Comparison of ENCODE assay signal across 8 cellular contexts in the genomic region with DNA sequence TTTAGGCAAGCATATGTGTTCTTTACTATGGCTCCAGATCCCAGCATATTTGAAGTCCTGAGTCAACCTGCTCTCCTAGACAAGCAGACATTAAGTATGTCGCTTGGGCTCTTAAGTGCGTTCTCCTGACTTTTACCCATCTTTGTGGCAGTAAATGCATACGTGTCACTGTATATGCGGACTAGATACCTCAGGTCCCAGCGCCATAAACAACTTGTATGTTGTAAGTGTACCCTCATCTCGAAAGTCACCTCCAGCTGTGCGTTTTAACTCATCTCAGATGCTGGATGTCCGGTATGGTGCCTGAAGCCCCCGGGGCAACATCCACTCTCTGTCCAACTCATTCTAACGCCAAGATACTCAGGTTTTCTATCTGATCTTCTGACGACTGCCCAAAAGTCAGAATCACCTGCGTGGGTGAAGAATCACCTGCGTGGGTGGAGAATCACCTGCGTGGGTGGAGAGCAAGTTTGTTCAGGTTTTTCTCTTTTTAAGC. TPM values are rescaled to one million over a fixed set of nuclear protein-coding genes. Genes with fewer than 3 reads are reported as not detected.
A peak's percentile ranks its signal among the peaks of the same experiment; 100 is the strongest.
DNase-seq lines count a peak whose midpoint lies in the region; ATAC-seq and TF ChIP-seq lines count a peak whose summit lies in the region.

No MANE protein-coding gene starts in this region.

- TF ChIP-seq CTCF in CD14-positive monocyte (IDR thresholded peaks at IDR 0.05) = no peak
- TF ChIP-seq CTCF in LNCaP clone FGC (IDR thresholded peaks at IDR 0.05; ENCODE audit: control insufficient read depth, extremely low read depth, insufficient read depth) = no peak
- TF ChIP-seq CTCF in choroid plexus epithelial cell (conservative IDR thresholded peaks at IDR 0.05; ENCODE audit: low read depth, low read length) = no peak

- peaks cover 9 to 22% of the 10 kb centered on the region in 2 donors for H3K36me3 Mint-ChIP-seq in CD14-positive monocyte
- H3K36me3 Mint-ChIP-seq in natural killer cell treated with Interleukin-12 subunit alpha and Interleukin-12 subunit beta and Interleukin-15 and Interleukin-18, amount 100 ng/mL, for 72 hours = peaks cover 6% of the 10 kb centered on the region

- peaks cover 4 to 9% (median 8%) of the 10 kb centered on the region in 7 donors for H3K9me3 Mint-ChIP-seq in CD14-positive monocyte
- H3K9me3 Mint-ChIP-seq in natural killer cell treated with Interleukin-12 subunit alpha and Interleukin-12 subunit beta and Interleukin-15 and Interleukin-18, amount 100 ng/mL, for 72 hours = peaks cover 3% of the 10 kb centered on the region

- intact Hi-C loops in CD14-positive monocyte (cut with micrococcal nuclease) = loop anchor here in 1 of 2 donors (5.0 kb wide), 1 partner anchor 35 kb away; a partner anchor contains a TSS

- no peak overlapping the region for H3K27ac Mint-ChIP-seq in CD14-positive monocyte
- H3K27ac Mint-ChIP-seq in natural killer cell treated with Interleukin-12 subunit alpha and Interleukin-12 subunit beta and Interleukin-15 and Interleukin-18, amount 100 ng/mL, for 72 hours = peak overlapping the region; percentile 60 to 75

- H3K4me1 Mint-ChIP-seq in CD14-positive monocyte = peaks cover 40% of the 10 kb centered on the region
- H3K4me1 Mint-ChIP-seq in natural killer cell treated with Interleukin-12 subunit alpha and Interleukin-12 subunit beta and Interleukin-15 and Interleukin-18, amount 100 ng/mL, for 72 hours (ENCODE audit: low read depth in 2 of 2) = peaks cover 30 to 33% of the 10 kb centered on the region in 2 donors

- peak overlapping the region; percentile 71 to 86 for H3K4me3 Mint-ChIP-seq in CD14-positive monocyte
- H3K4me3 Mint-ChIP-seq in natural killer cell treated with Interleukin-12 subunit alpha and Interleukin-12 subunit beta and Interleukin-15 and Interleukin-18, amount 100 ng/mL, for 72 hours = peak overlapping the region; percentile 87

- peaks cover 15 to 17% (median 15%) of the 10 kb centered on the region in 3 donors for H3K27me3 Mint-ChIP-seq in CD14-positive monocyte (ENCODE audit: low read depth in 3 of 3)
- no peaks in the 10 kb centered on the region for H3K27me3 Mint-ChIP-seq in natural killer cell treated with Interleukin-12 subunit alpha and Interleukin-12 subunit beta and Interleukin-15 and Interleukin-18, amount 100 ng/mL, for 72 hours

- DNase-seq in CD14-positive monocyte (ENCODE audit: low spot score) = no peak
- no peak for DNase-seq in LNCaP clone FGC (ENCODE audit: low read depth)
- no peak for DNase-seq in choroid plexus epithelial cell (ENCODE audit: low read depth)
- no peak for DNase-seq in natural killer cell treated with Interleukin-12 subunit alpha and Interleukin-12 subunit beta and Interleukin-15 and Interleukin-18, amount 100 ng/mL, for 72 hours (ENCODE audit: low spot score)
- no peak for DNase-seq in NCI-H510A treated with DMSO at 0.1 percent for 48 hours (lab: John Stamatoyannopoulos, UW)
- no peak for DNase-seq in AG08395 (ENCODE audit: low spot score)
- DNase-seq in medulla oblongata (ENCODE audit: extremely low spot score) = no peak
- no peak for DNase-seq in activated CD4-positive, alpha-beta T cell treated with anti-CD3 and anti-CD28 coated beads, Interleukin-2, amount 50 U/mL, for 48 hours

- H3K4me3 ChIP-seq in LNCaP clone FGC (ENCODE audit: low read depth, low read length) (peak overlapping the region; percentile 91), choroid plexus epithelial cell (ENCODE audit: low read depth, low read length) (peak overlapping the region; percentile 93)

- ATAC-seq in natural killer cell treated with Interleukin-12 subunit alpha and Interleukin-12 subunit beta and Interleukin-15 and Interleukin-18, amount 100 ng/mL, for 72 hours = no peak

RNA-seq across cellular contexts. Expression of a gene that starts 1.7 kb away (rescaled TPM):
- 10 to 100 TPM; 18.3 to 31.2 TPM for polyA plus RNA-seq in CD14-positive monocyte
- 10 to 100 TPM; 64.6 to 78.0 TPM for total RNA-seq in natural killer cell treated with Interleukin-12 subunit alpha and Interleukin-12 subunit beta and Interleukin-15 and Interleukin-18, amount 100 ng/mL, for 72 hours

RNA-seq across cellular contexts. Expression of a gene that starts 14.7 kb away (rescaled TPM):
- 10 to 100 TPM; 23.0 to 30.2 TPM for polyA plus RNA-seq in CD14-positive monocyte
- total RNA-seq in natural killer cell treated with Interleukin-12 subunit alpha and Interleukin-12 subunit beta and Interleukin-15 and Interleukin-18, amount 100 ng/mL, for 72 hours = 100 to 1,000 TPM; 146 to 205 TPM

RNA-seq across cellular contexts. Expression of a gene that starts 24.5 kb away (rescaled TPM):
- 1 to 10 TPM; 5.4 to 6.6 TPM for polyA plus RNA-seq in CD14-positive monocyte
- 10 to 100 TPM; 16.8 to 32.1 TPM for total RNA-seq in natural killer cell treated with Interleukin-12 subunit alpha and Interleukin-12 subunit beta and Interleukin-15 and Interleukin-18, amount 100 ng/mL, for 72 hours

RNA-seq across cellular contexts. Expression of a gene that starts 24.8 kb away (rescaled TPM):
- polyA plus RNA-seq in CD14-positive monocyte = 1 to 10 TPM; 3.1 to 4.5 TPM
- total RNA-seq in natural killer cell treated with Interleukin-12 subunit alpha and Interleukin-12 subunit beta and Interleukin-15 and Interleukin-18, amount 100 ng/mL, for 72 hours = 10 to 100 TPM; 26.0 to 34.0 TPM

RNA-seq across cellular contexts. Expression of a gene that starts 34.6 kb away (rescaled TPM):
- polyA plus RNA-seq in CD14-positive monocyte = 10 to 100 TPM; 13.9 to 18.5 TPM
- total RNA-seq in natural killer cell treated with Interleukin-12 subunit alpha and Interleukin-12 subunit beta and Interleukin-15 and Interleukin-18, amount 100 ng/mL, for 72 hours = 10 to 100 TPM; 48.0 to 64.6 TPM

Comparison
In these comparisons a context has a peak if more than half of its experiments do, and no peak if none do; other contexts are left out.
1. H3K27ac Mint-ChIP-seq: peak in natural killer cell treated with Interleukin-12 subunit alpha and Interleukin-12 subunit beta and Interleukin-15 and Interleukin-18, amount 100 ng/mL, for 72 hours (2 of 2); none in CD14-positive monocyte (0 of 7).